8 cellular contexts compared by ENCODE assay signal in the genomic region with DNA sequence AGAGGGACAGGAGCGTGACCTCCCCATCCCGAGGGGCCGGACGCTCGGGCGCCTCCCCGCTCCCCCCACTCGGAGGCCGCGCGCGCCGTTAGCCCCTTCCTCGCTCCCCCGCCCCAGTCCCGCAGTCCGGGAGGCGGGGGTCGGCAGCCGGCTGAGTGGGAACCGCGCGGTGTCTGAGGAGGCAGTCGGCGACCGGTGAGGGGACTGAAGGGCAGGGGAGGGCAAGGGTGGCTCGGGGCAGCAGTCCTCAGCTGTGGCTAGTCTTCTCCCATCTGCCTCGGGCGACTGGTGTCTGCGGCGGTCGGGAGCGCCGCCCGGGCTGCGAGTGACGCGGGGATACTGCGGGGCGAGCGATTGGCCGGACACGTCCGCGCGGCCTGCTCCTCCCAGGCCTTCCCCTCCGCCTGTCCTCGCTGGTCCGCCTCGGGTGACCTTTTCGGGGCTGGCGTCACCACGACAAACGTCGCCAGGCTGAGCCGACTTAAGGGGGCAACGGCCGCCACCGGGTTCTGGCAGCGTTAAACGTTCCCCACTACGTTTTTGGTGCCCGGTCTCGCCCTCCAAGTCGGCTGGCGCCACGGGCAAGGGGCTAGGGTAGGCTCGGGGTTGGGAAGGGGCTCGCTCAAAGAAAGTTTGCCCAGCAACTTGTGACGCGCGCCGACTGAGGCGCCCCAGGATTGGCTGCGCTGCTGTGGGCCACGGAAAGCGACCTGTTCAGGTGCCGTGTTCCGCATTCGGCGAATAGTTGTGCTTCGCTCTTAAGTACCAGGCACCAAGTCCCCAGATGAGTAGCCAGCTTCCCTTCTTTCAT. TPM values are rescaled to one million over a fixed set of nuclear protein-coding genes. Genes with fewer than 3 reads are reported as not detected.
DNase-seq lines count a peak whose midpoint lies in the region; TF ChIP-seq lines count a peak whose summit lies in the region.

No MANE protein-coding gene starts in this region.

- no peaks in the 10 kb centered on the region for H3K9me3 Mint-ChIP-seq in neural crest cell

- 1% methylated on average over 60 to 65 of the region's 82 CpGs for WGBS in GM23248 (ENCODE audit: low coverage in 1 of 2, low lambda C conversion rate in 2 of 2, missing lambda C conversion rate in 2 of 2), 2 experiments

- CTCF ChIA-PET in RWPE1 (lab: Yijun Ruan, JAX), result interaction anchor here (0.5 to 1.3 kb wide), 3 partner anchors 10 to 67 kb away, joined by 3 to 4 read pairs (median 3); a partner anchor contains a TSS

- H3K27ac Mint-ChIP-seq in neural crest cell (ENCODE audit: unreplicated experiment), result peak overlapping the region; percentile 98

- H3K9me2 ChIP-seq in GM23248 (ENCODE audit: insufficient read depth), result no peaks in the 10 kb centered on the region
- no peaks in the 10 kb centered on the region for H3K9me2 ChIP-seq in Karpas-422 (replicated peaks; ENCODE audit: insufficient read depth, low read length)

- H3K4me1 Mint-ChIP-seq in neural crest cell, result peaks cover 21% of the 10 kb centered on the region

- H3K4me2 ChIP-seq in GM23248 (ENCODE audit: unreplicated experiment), result peak overlapping the region; percentile 89
- peak overlapping the region; percentile 92 for H3K4me2 ChIP-seq in Karpas-422 (ENCODE audit: low read depth, low read length, poor library complexity, severe bottlenecking)

- peak overlapping the region; percentile 99 for H3K27ac ChIP-seq in GM23248
- H3K27ac ChIP-seq in Karpas-422 (ENCODE audit: low read length), result peak overlapping the region; percentile 80
- H3K27ac ChIP-seq in RWPE1, result peak overlapping the region; percentile 96
- H3K27ac ChIP-seq in stomach smooth muscle (ENCODE audit: low read length), result peak overlapping the region; percentile 100

- peaks cover 42% of the 10 kb centered on the region for H3K79me2 ChIP-seq in GM23248 (ENCODE audit: insufficient read depth)
- peaks cover 42% of the 10 kb centered on the region for H3K79me2 ChIP-seq in Karpas-422 (ENCODE audit: low read length)

- no peaks in the 10 kb centered on the region for H3K27me3 ChIP-seq in GM23248 (replicated peaks; ENCODE audit: insufficient read depth)
- H3K27me3 ChIP-seq in Karpas-422 (ENCODE audit: low read length), result no peaks in the 10 kb centered on the region
- H3K27me3 ChIP-seq in stomach smooth muscle (ENCODE audit: control insufficient read depth in 1 of 2, insufficient read depth in 2 of 2, low read length in 2 of 2), result no peaks in the 10 kb centered on the region

- no peaks in the 10 kb centered on the region for H3K9me3 ChIP-seq in GM23248 (ENCODE audit: low read depth)
- H3K9me3 ChIP-seq in Karpas-422 (ENCODE audit: low read length), result no peaks in the 10 kb centered on the region
- no peaks in the 10 kb centered on the region for H3K9me3 ChIP-seq in stomach smooth muscle (ENCODE audit: control insufficient read depth in 2 of 2, low read length in 2 of 2)

- H3K4me3 ChIP-seq in GM23248 (peak overlapping the region; percentile 81), Karpas-422 (ENCODE audit: low read length) (peak overlapping the region; percentile 75), fibroblast of villous mesenchyme (ENCODE audit: low read depth, low read length) (peak overlapping the region; percentile 88), stomach smooth muscle (ENCODE audit: low read length in 2 of 2) (peak overlapping the region; percentile 67 to 87)

- DNase-seq in ELF-1 (ENCODE audit: low read depth, low spot score) (peak; percentile 97), GM23248 (peak; percentile 96), Karpas-422 (peak; percentile 96), RWPE1 (ENCODE audit: low spot score) (peak; percentile 90), activated gamma-delta T cell (lab: John Stamatoyannopoulos, UW) (peak; percentile 80), fibroblast of villous mesenchyme (ENCODE audit: low read depth) (peak; percentile 90), neural crest cell (ENCODE audit: low read depth, low spot score) (peak; percentile 77)

- peaks cover 23% of the 10 kb centered on the region for H3F3A ChIP-seq in GM23248 (ENCODE audit: insufficient read depth)

- no peaks in the 10 kb centered on the region for H3K36me3 Mint-ChIP-seq in neural crest cell (ENCODE audit: low read depth)

- in situ Hi-C loops in GM23248 (cut with MboI), result no loop called here

- H3K9ac ChIP-seq in GM23248, result peak overlapping the region; percentile 98
- peak overlapping the region; percentile 91 for H3K9ac ChIP-seq in Karpas-422 (ENCODE audit: low read length)
- peak overlapping the region; percentile 95 to 97 for H3K9ac ChIP-seq in stomach smooth muscle (ENCODE audit: low read length in 2 of 2)

- H2AFZ ChIP-seq in GM23248 (peak overlapping the region; percentile 74), Karpas-422 (ENCODE audit: low read length) (peak overlapping the region; percentile 77)

- H3K4me3 Mint-ChIP-seq in neural crest cell, result no peak overlapping the region

- H3K4me1 ChIP-seq in GM23248 (ENCODE audit: insufficient read depth) (peaks cover 26% of the 10 kb centered on the region), Karpas-422 (ENCODE audit: low read length) (peaks cover 47% of the 10 kb centered on the region), stomach smooth muscle (ENCODE audit: control insufficient read depth, insufficient read depth, low read length) (peaks cover 27% of the 10 kb centered on the region)

- no peaks in the 10 kb centered on the region for H3K27me3 Mint-ChIP-seq in neural crest cell (ENCODE audit: low read depth)

- no peaks in the 10 kb centered on the region for H4K20me1 ChIP-seq in GM23248 (ENCODE audit: insufficient read depth)
- H4K20me1 ChIP-seq in Karpas-422 (ENCODE audit: insufficient read depth, low read depth, low read length), result no peaks in the 10 kb centered on the region

- TF ChIP-seq CTCF in RWPE1 (conservative IDR thresholded peaks at IDR 0.05; ENCODE audit: low read depth) (no peak), fibroblast of villous mesenchyme (IDR thresholded peaks at IDR 0.05; ENCODE audit: insufficient read depth, low read depth, low read length) (no peak), neural crest cell (conservative IDR thresholded peaks at IDR 0.05) (no peak)

- POLR2A ChIA-PET in RWPE1 (lab: Yijun Ruan, JAX; ENCODE audit: low non-redundant PET), result interaction anchor here (0.6 to 2.3 kb wide), 9 partner anchors 10 to 1977 kb away, joined by 3 to 21 read pairs (median 5); a partner anchor contains a TSS

- H3K36me3 ChIP-seq in GM23248 (ENCODE audit: low read depth) (no peaks in the 10 kb centered on the region), Karpas-422 (ENCODE audit: insufficient read depth, low read length) (no peaks in the 10 kb centered on the region), stomach smooth muscle (ENCODE audit: control insufficient read depth in 2 of 2, insufficient read depth in 2 of 2, low read length in 2 of 2) (no peaks in the 10 kb centered on the region)

RNA-seq across cellular contexts. Expression of a gene that starts 0.5 kb away (rescaled TPM):
- 13.5 and 13.8 TPM in 2 replicates for total RNA-seq in GM23248 (2014; rRNA removed; shearing (Covaris generic))
- 10.5 and 11.6 TPM in 2 replicates for polyA plus RNA-seq in GM23248 (2016; fragmentation: Nextera tagmentation; extraction: Ambion mirVana)
- total RNA-seq in Karpas-422 (2014; rRNA removed; shearing (Covaris generic); ENCODE audit: low replicate concordance), result 16.7 and 38.3 TPM in 2 replicates
- total RNA-seq in fibroblast of villous mesenchyme, result 17.7 and 19.4 TPM in 2 replicates
- total RNA-seq in neural crest cell, result 44.4 and 46.8 TPM in 2 replicates

RNA-seq across cellular contexts. Expression of a gene that starts 12.8 kb away (rescaled TPM):
- total RNA-seq in GM23248 (2014; rRNA removed; shearing (Covaris generic)), result 46.4 and 64.4 TPM in 2 replicates
- polyA plus RNA-seq in GM23248 (2016; fragmentation: Nextera tagmentation; extraction: Ambion mirVana), result 5.3 and 5.9 TPM in 2 replicates
- total RNA-seq in Karpas-422 (2014; rRNA removed; shearing (Covaris generic); ENCODE audit: low replicate concordance), result 14.6 and 24.1 TPM in 2 replicates
- total RNA-seq in fibroblast of villous mesenchyme (26.1 and 28.9 TPM in 2 replicates), neural crest cell (26.9 and 28.9 TPM in 2 replicates)

RNA-seq across cellular contexts. Expression of a gene that starts 20.3 kb away (rescaled TPM):
- 17.0 and 21.5 TPM in 2 replicates for total RNA-seq in GM23248 (2014; rRNA removed; shearing (Covaris generic))
- 16.2 and 16.7 TPM in 2 replicates for polyA plus RNA-seq in GM23248 (2016; fragmentation: Nextera tagmentation; extraction: Ambion mirVana)
- total RNA-seq in Karpas-422 (2014; rRNA removed; shearing (Covaris generic); ENCODE audit: low replicate concordance), result 27.2 and 62.6 TPM in 2 replicates
- total RNA-seq in fibroblast of villous mesenchyme (10.6 and 22.0 TPM in 2 replicates), neural crest cell (72.5 and 72.8 TPM in 2 replicates)

Comparison
In these comparisons a context has a peak if more than half of its experiments do, and no peak if none do; other contexts are left out.
1. Peak in every context shown above with its lines: DNase-seq, H3K4me3 ChIP-seq and H3K27ac ChIP-seq.